In genomic region chr4:159425749-159426376, GRCh38 we compare ENCODE assay signal across 23 cellular contexts.
"Had no signal": no experiment of that assay in that cellular context is flagged by ENCODE, and none has a peak within 500 bp of the region (broad histone marks: within the 10 kb centered on the region; RNA-seq: fewer than 3 reads in every experiment).

No MANE protein-coding gene starts in this region.

- ATAC-seq: activated T-cell treated with anti-CD3 and anti-CD28 coated beads, Interleukin-2, amount 50 U/mL, for 72 hours; left lung; stimulated activated memory B cell treated with anti-CD40 and anti-IgM and Interleukin-4, amounts not matched to agents 10 μg/mL and 1 μg/mL and 100 μg/mL, for 72 hours had no signal

- H3K36me3 ChIP-seq: brain microvascular endothelial cell, left lung, sigmoid colon, spleen, thoracic aorta, upper lobe of left lung had no signal

- H3K27ac Mint-ChIP-seq: activated CD4-positive, alpha-beta T cell treated with anti-CD3 and anti-CD28 coated beads, Interleukin-2, amount 10 ng/mL, durations not matched to agents 7 days and 5 days; activated T-cell treated with anti-CD3 and anti-CD28 coated beads, Interleukin-2, amount 50 U/mL, for 72 hours; nephron; stimulated activated memory B cell treated with anti-CD40 and anti-IgM and Interleukin-4, amounts not matched to agents 10 μg/mL and 1 μg/mL and 100 μg/mL, for 72 hours had no signal

- H3K4me1 Mint-ChIP-seq: activated CD4-positive, alpha-beta T cell treated with anti-CD3 and anti-CD28 coated beads, Interleukin-2, amount 10 ng/mL, durations not matched to agents 7 days and 5 days; stimulated activated memory B cell treated with anti-CD40 and anti-IgM and Interleukin-4, amounts not matched to agents 10 μg/mL and 1 μg/mL and 100 μg/mL, for 72 hours had no signal

- H3K9me3 ChIP-seq: sigmoid colon, thoracic aorta, upper lobe of left lung had no signal

- H3K27me3 Mint-ChIP-seq: stimulated activated memory B cell treated with anti-CD40 and anti-IgM and Interleukin-4, amounts not matched to agents 10 μg/mL and 1 μg/mL and 100 μg/mL, for 72 hours had no signal

- H3K36me3 Mint-ChIP-seq: stimulated activated memory B cell treated with anti-CD40 and anti-IgM and Interleukin-4, amounts not matched to agents 10 μg/mL and 1 μg/mL and 100 μg/mL, for 72 hours had no signal

- H3K27ac ChIP-seq: brain microvascular endothelial cell, dorsolateral prefrontal cortex, epithelial cell of prostate, left lung, sigmoid colon, spleen, thoracic aorta, upper lobe of left lung had no signal

- H3K27me3 ChIP-seq: brain microvascular endothelial cell, dorsolateral prefrontal cortex, left lung, sigmoid colon, spleen, upper lobe of left lung had no signal

- H3K4me1 ChIP-seq: left lung, sigmoid colon had no signal

- H3K4me3 Mint-ChIP-seq: activated CD4-positive, alpha-beta T cell treated with anti-CD3 and anti-CD28 coated beads, Interleukin-2, amount 10 ng/mL, durations not matched to agents 7 days and 5 days; activated T-cell treated with anti-CD3 and anti-CD28 coated beads, Interleukin-2, amount 50 U/mL, for 72 hours; nephron; stimulated activated memory B cell treated with anti-CD40 and anti-IgM and Interleukin-4, amounts not matched to agents 10 μg/mL and 1 μg/mL and 100 μg/mL, for 72 hours had no signal

- H3K4me3 ChIP-seq: dorsolateral prefrontal cortex, left lung, sigmoid colon, spleen, thoracic aorta, upper lobe of left lung had no signal

- DNase-seq: activated CD4-positive, alpha-beta T cell treated with anti-CD3 and anti-CD28 coated beads, Interleukin-2, amount 10 ng/mL, durations not matched to agents 7 days and 5 days; activated CD8-positive, alpha-beta memory T cell treated with anti-CD3 and anti-CD28 coated beads for 24 hours; activated CD8-positive, alpha-beta memory T cell treated with anti-CD3 and anti-CD28 coated beads, Interleukin-2, amount 50 U/mL, for 48 hours; activated effector memory CD4-positive, alpha-beta T cell treated with anti-CD3 and anti-CD28 coated beads, Interleukin-2, amount 50 U/mL, for 16 hours; activated naive CD4-positive, alpha-beta T cell treated with anti-CD3 and anti-CD28 coated beads, Interleukin-2, amount 50 U/mL, for 16 hours; activated T-cell treated with anti-CD3 and anti-CD28 coated beads, Interleukin-2, amount 50 U/mL, for 72 hours; aorta; brain microvascular endothelial cell; central memory CD4-positive, alpha-beta T cell; dorsolateral prefrontal cortex; foreskin fibroblast; islet precursor cell; left lung; midbrain; nucleus accumbens; sigmoid colon; spleen; stimulated activated CD4-positive, alpha-beta T cell treated with anti-CD3 and anti-CD28 coated beads, Interleukin-4, amount 100 ng/mL, for 4 hours; upper lobe of left lung had no signal

- H3K9me3 Mint-ChIP-seq: activated CD4-positive, alpha-beta T cell treated with anti-CD3 and anti-CD28 coated beads, Interleukin-2, amount 10 ng/mL, durations not matched to agents 7 days and 5 days; activated T-cell treated with anti-CD3 and anti-CD28 coated beads, Interleukin-2, amount 50 U/mL, for 72 hours; nephron; stimulated activated memory B cell treated with anti-CD40 and anti-IgM and Interleukin-4, amounts not matched to agents 10 μg/mL and 1 μg/mL and 100 μg/mL, for 72 hours had no signal
